8 cellular contexts compared by ENCODE assay signal in genomic region chr16:58127033-58127556, GRCh38. TPM values are rescaled to one million over a fixed set of nuclear protein-coding genes. Genes with fewer than 3 reads are reported as not detected.
DNase-seq lines count a peak whose midpoint lies in the region; ATAC-seq and TF ChIP-seq lines count a peak whose summit lies in the region.

No MANE protein-coding gene starts in this region.

- DNase-seq in GM04504 (ENCODE audit: low read depth) (peak; percentile 46), NOMO-1 treated with dmso at 0.1 percent for 144 hours (lab: John Stamatoyannopoulos, UW; ENCODE audit: unreplicated experiment) (peak; percentile 4), brain pericyte (ENCODE audit: low read depth, low spot score) (peak; percentile 26), lower lobe of right lung (no peak), upper lobe of right lung (no peak)

- intact Hi-C loops in lower lobe of right lung (cut with DNase I) (loop anchor here (10.0 kb wide), 1 partner anchor 102 kb away; the partner anchor contains the start of gene MMP15), upper lobe of right lung (cut with DNase I) (no loop called here)

- H3K4me3 ChIP-seq in ACC112 (ENCODE audit: low read depth, low read length), result peak overlapping the region; percentile 95
- H3K4me3 ChIP-seq in lower lobe of right lung, result peak overlapping the region; percentile 76
- H3K4me3 ChIP-seq in upper lobe of right lung, result peak overlapping the region; percentile 91

- ATAC-seq in lower lobe of right lung, result peak in 1 of 2 donors; percentile 35
- ATAC-seq in upper lobe of right lung, result no peak
- no peak for ATAC-seq in HG02571 (IDR thresholded peaks at IDR 0.05; ENCODE audit: unreplicated experiment)
- no peak for ATAC-seq in HG03097 (IDR thresholded peaks at IDR 0.05; ENCODE audit: low FRiP score, unreplicated experiment)

- no peaks in the 10 kb centered on the region for H3K36me3 ChIP-seq in ACC112 (ENCODE audit: insufficient read depth, low read length)
- no peaks in the 10 kb centered on the region for H3K36me3 ChIP-seq in lower lobe of right lung
- H3K36me3 ChIP-seq in upper lobe of right lung, result no peaks in the 10 kb centered on the region

- H2AFZ ChIP-seq in ACC112 (ENCODE audit: low read length, unreplicated experiment), result no peak overlapping the region

- H3K9me3 ChIP-seq in lower lobe of right lung, result no peaks in the 10 kb centered on the region
- H3K9me3 ChIP-seq in upper lobe of right lung, result no peaks in the 10 kb centered on the region

- H3K4me1 ChIP-seq in ACC112 (ENCODE audit: control insufficient read depth, insufficient read depth, low read length, unreplicated experiment) (peaks cover 29% of the 10 kb centered on the region), lower lobe of right lung (peaks cover 41% of the 10 kb centered on the region), upper lobe of right lung (peaks cover 36% of the 10 kb centered on the region)

- peak overlapping the region; percentile 90 for H3K27ac ChIP-seq in ACC112 (ENCODE audit: low read depth, low read length)
- H3K27ac ChIP-seq in lower lobe of right lung, result peak overlapping the region; percentile 68
- H3K27ac ChIP-seq in upper lobe of right lung, result peak overlapping the region; percentile 60

- peaks cover 52% of the 10 kb centered on the region for H3K79me2 ChIP-seq in ACC112 (ENCODE audit: control insufficient read depth, insufficient read depth, low read length, unreplicated experiment)

- H3K27me3 ChIP-seq in ACC112 (ENCODE audit: insufficient read depth, low read length), result no peaks in the 10 kb centered on the region
- no peaks in the 10 kb centered on the region for H3K27me3 ChIP-seq in lower lobe of right lung (ENCODE audit: low read depth)
- H3K27me3 ChIP-seq in upper lobe of right lung, result no peaks in the 10 kb centered on the region

- peak; percentile 24 for TF ChIP-seq CTCF in lower lobe of right lung (IDR thresholded peaks at IDR 0.05)
- TF ChIP-seq CTCF in upper lobe of right lung (IDR thresholded peaks at IDR 0.05), result peak; percentile 32

RNA-seq across cellular contexts. Expression of gene CFAP20, which starts 2.1 kb away (rescaled TPM):
- total RNA-seq in lower lobe of right lung (21.7 TPM), upper lobe of right lung (24.8 TPM)

Comparison
In these comparisons a context has a peak if more than half of its experiments do, and no peak if none do; other contexts are left out.
1. DNase-seq: peak in GM04504 (single experiment), NOMO-1 treated with dmso at 0.1 percent for 144 hours (single experiment) and brain pericyte (single experiment); none in lower lobe of right lung (single experiment) and upper lobe of right lung (single experiment).
2. Peak in every context shown above with its lines, with median percentiles within 50 percentile points of each other: H3K27ac ChIP-seq and H3K4me3 ChIP-seq.